Comparison of ENCODE assay signal across 17 cellular contexts in genomic region chr6:49666930-49667369, GRCh38. TPM values are rescaled to one million over a fixed set of nuclear protein-coding genes. Genes with fewer than 3 reads are reported as not detected.
DNase-seq lines count a peak whose midpoint lies in the region; ATAC-seq, FAIRE-seq and TF ChIP-seq lines count a peak whose summit lies in the region.
"Had no signal": no experiment of that assay in that cellular context is flagged by ENCODE, and none has a peak within 500 bp of the region (broad histone marks: within the 10 kb centered on the region; RNA-seq: fewer than 3 reads in every experiment).

No MANE protein-coding gene starts in this region.

- peak overlapping the region; percentile 39; the same call in 1 of the 2 replicates for H2BK12ac ChIP-seq in H1 (ENCODE audit: low read depth, low read length)

- H3K27me3 ChIP-seq in BLaER1 treated with 17β-estradiol and CSF1 and Interleukin-3, amounts not matched to agents 10 nM and 100 nM, result no peaks in the 10 kb centered on the region
- no peaks in the 10 kb centered on the region for H3K27me3 ChIP-seq in H1 (replicated peaks in 1 of 4; ENCODE audit: control insufficient read depth in 3 of 4, extremely low read depth in 1 of 4, insufficient read depth in 3 of 4, low read length in 3 of 4)

- no peak overlapping the region for H2AK5ac ChIP-seq in H1 (ENCODE audit: low read depth, low read length)

- TF ChIP-seq RAD21 in H1 (IDR thresholded peaks at IDR 0.05 in 1 of 2, conservative IDR thresholded peaks at IDR 0.05 in 1 of 2; ENCODE audit: low read depth in 2 of 2, low read length in 2 of 2), result no peak

- no peaks in the 10 kb centered on the region for H3K79me2 ChIP-seq in H1 (ENCODE audit: control insufficient read depth in 1 of 2, insufficient read depth in 2 of 2, low read length in 2 of 2)

- H3K36me3 Mint-ChIP-seq in stimulated activated memory B cell treated with anti-CD40 and anti-IgM and Interleukin-4, amounts not matched to agents 10 μg/mL and 1 μg/mL and 100 μg/mL, for 72 hours, result no peaks in the 10 kb centered on the region
- H3K36me3 Mint-ChIP-seq: CD14-positive monocyte had no signal

- no peak overlapping the region for H3K27ac ChIP-seq in BLaER1 treated with 17β-estradiol and CSF1 and Interleukin-3, amounts not matched to agents 10 nM and 100 nM
- peak overlapping the region; percentile 27; the same call in 1 of the 2 replicates for H3K27ac ChIP-seq in SK-N-MC
- H3K27ac ChIP-seq in H1 (ENCODE audit: low read depth, low read length), result no peak overlapping the region

- no peak for TF ChIP-seq EP300 in H1 (IDR thresholded peaks at IDR 0.05; ENCODE audit: borderline replicate concordance in 1 of 2, low read depth in 2 of 2, low read length in 2 of 2)

- no peak overlapping the region for H3K14ac ChIP-seq in H1 (ENCODE audit: insufficient read length)

- no peaks in the 10 kb centered on the region for H3K79me1 ChIP-seq in H1 (ENCODE audit: low read depth, low read length)

- H4K5ac ChIP-seq in H1 (ENCODE audit: insufficient read length, low read depth, low read length), result peak overlapping the region; percentile 23

- no peak overlapping the region for H2BK120ac ChIP-seq in H1 (replicated peaks; ENCODE audit: low read depth, low read length)

- H4K20me1 ChIP-seq in BLaER1 treated with 17β-estradiol and CSF1 and Interleukin-3, amounts not matched to agents 10 nM and 100 nM, result no peaks in the 10 kb centered on the region
- H4K20me1 ChIP-seq in H1 (replicated peaks in 1 of 2; ENCODE audit: control insufficient read depth in 1 of 2, insufficient read depth in 2 of 2, low read length in 2 of 2), result no peaks in the 10 kb centered on the region

- no peak overlapping the region for H2AFZ ChIP-seq in H1 (ENCODE audit: low read length)

- H2BK5ac ChIP-seq in H1 (ENCODE audit: low read depth, low read length), result 0 out of 2 replicates have a peak overlapping the region, but pooled peaks have one; percentile 48

- peaks cover 19% of the 10 kb centered on the region for H3K9me3 Mint-ChIP-seq in stimulated activated memory B cell treated with anti-CD40 and anti-IgM and Interleukin-4, amounts not matched to agents 10 μg/mL and 1 μg/mL and 100 μg/mL, for 72 hours

- no peak overlapping the region for H3K9ac ChIP-seq in BLaER1 treated with 17β-estradiol and CSF1 and Interleukin-3, amounts not matched to agents 10 nM and 100 nM
- H3K9ac ChIP-seq in SK-N-MC (ENCODE audit: insufficient read length) (no peak overlapping the region), H1 (replicated peaks in 1 of 4; ENCODE audit: extremely low read depth in 1 of 4, low read depth in 3 of 4, low read length in 3 of 4) (no peak overlapping the region)

- 87% methylated on average over 1 of the region's 1 CpG; no CpG with 5 or more reads in 1 of the 2 experiments for WGBS in H1 (ENCODE audit: extremely low coverage in 1 of 2, insufficient coverage in 1 of 2, insufficient read length in 1 of 2, insufficient replicate concordance in 2 of 2, low coverage in 1 of 2, low lambda C conversion rate in 2 of 2, missing lambda C conversion rate in 1 of 2), 2 experiments

- no peak overlapping the region for H3K4me3 Mint-ChIP-seq in stimulated activated memory B cell treated with anti-CD40 and anti-IgM and Interleukin-4, amounts not matched to agents 10 μg/mL and 1 μg/mL and 100 μg/mL, for 72 hours
- H3K4me3 Mint-ChIP-seq: HFFc6 had no signal

- no peak for TF ChIP-seq POLR2A in H1 (IDR thresholded peaks at IDR 0.05; ENCODE audit: control extremely low read depth in 1 of 2, low read depth in 2 of 2, low read length in 2 of 2)

- H3K18ac ChIP-seq in H1 (ENCODE audit: extremely low read depth, low read length), result no peak overlapping the region; the same call in 1 of the 2 replicates

- no peaks in the 10 kb centered on the region for H3K27me3 Mint-ChIP-seq in stimulated activated memory B cell treated with anti-CD40 and anti-IgM and Interleukin-4, amounts not matched to agents 10 μg/mL and 1 μg/mL and 100 μg/mL, for 72 hours

- no peak overlapping the region for H4K91ac ChIP-seq in H1 (replicated peaks; ENCODE audit: insufficient read length, low read length)

- DNase-seq in NAMALWA (ENCODE audit: low spot score), result peak; percentile 13
- no peak for DNase-seq in SK-N-MC (ENCODE audit: low read depth, low spot score)
- DNase-seq in H1 (ENCODE audit: low read depth in 1 of 2, low spot score in 2 of 2), result no peak
- no peak for DNase-seq in NCI-H1930 (lab: John Stamatoyannopoulos, UW)
- DNase-seq in activated CD4-positive, CD25-positive, alpha-beta regulatory T cell treated with anti-CD3 and anti-CD28 coated beads, Interleukin-2, amount 50 U/mL, for 72 hours, result no peak
- DNase-seq: DMS53, HFFc6, NCI-H1092 treated with DMSO at 0.1 percent for 48 hours, NCI-H1694 treated with DMSO at 0.1 percent for 48 hours, NCI-H82 had no signal

- H2BK20ac ChIP-seq in H1 (ENCODE audit: low read length), result 0 out of 2 replicates have a peak overlapping the region, but pooled peaks have one; percentile 90

- H2BK15ac ChIP-seq in H1 (ENCODE audit: low read length), result no peak overlapping the region

- H3K23ac ChIP-seq in H1 (ENCODE audit: insufficient read length), result no peak overlapping the region

- POLR2A ChIA-PET in H1 (lab: Charles Lee; ENCODE audit: partially characterized antibody), result no interaction called here

- H3K56ac ChIP-seq in H1 (replicated peaks; ENCODE audit: insufficient read length, low read depth, low read length), result no peak overlapping the region

- no peak for TF ChIP-seq CTCF in H1 (IDR thresholded peaks at IDR 0.05; ENCODE audit: control extremely low read depth in 1 of 3, insufficient read depth in 1 of 3, low read depth in 1 of 3, low read length in 3 of 3)

- H3K4me1 ChIP-seq in BLaER1 treated with 17β-estradiol and CSF1 and Interleukin-3, amounts not matched to agents 10 nM and 100 nM, result peaks cover 0 to 11% (median 2%) of the 10 kb centered on the region in 10 experiments; a peak in 9 of 20 replicates
- H3K4me1 ChIP-seq in H1 (replicated peaks in 1 of 4; ENCODE audit: control insufficient read depth in 3 of 4, insufficient read depth in 4 of 4, low read length in 3 of 4), result peaks cover 0 to 9% (median 3%) of the 10 kb centered on the region in 4 experiments; a peak in 2 of 7 replicates

- peaks cover 0 to 4% (median 3%) of the 10 kb centered on the region in 11 experiments; a peak in 8 of 22 replicates for H3K9me3 ChIP-seq in BLaER1 treated with 17β-estradiol and CSF1 and Interleukin-3, amounts not matched to agents 10 nM and 100 nM (replicated peaks in 1 of 11)
- H3K9me3 ChIP-seq in SK-N-MC (ENCODE audit: low read depth, low read length) (no peaks in the 10 kb centered on the region), H1 (ENCODE audit: insufficient read depth in 2 of 2, low read depth in 1 of 2, low read length in 1 of 2) (no peaks in the 10 kb centered on the region)

- H3K23me2 ChIP-seq in H1 (ENCODE audit: low read depth, low read length), result peaks cover 3% of the 10 kb centered on the region; the same call in 1 of the 2 replicates

- no peaks in the 10 kb centered on the region for H3K36me3 ChIP-seq in BLaER1 treated with 17β-estradiol and CSF1 and Interleukin-3, amounts not matched to agents 10 nM and 100 nM
- H3K36me3 ChIP-seq in SK-N-MC (ENCODE audit: insufficient read depth, low read length), result no peaks in the 10 kb centered on the region
- H3K36me3 ChIP-seq in H1 (ENCODE audit: control insufficient read depth in 2 of 4, insufficient read depth in 4 of 4, low read length in 3 of 4), result no peaks in the 10 kb centered on the region

- H4K8ac ChIP-seq in H1 (ENCODE audit: extremely low read depth, insufficient read depth, low read length), result no peak overlapping the region

- no peak for FAIRE-seq in H1 (lab: Jason Lieb, UNC)

- no peak overlapping the region for H3K27ac Mint-ChIP-seq in stimulated activated memory B cell treated with anti-CD40 and anti-IgM and Interleukin-4, amounts not matched to agents 10 μg/mL and 1 μg/mL and 100 μg/mL, for 72 hours
- H3K27ac Mint-ChIP-seq: CD14-positive monocyte, HFFc6 had no signal

- no peak overlapping the region for H3K4ac ChIP-seq in H1 (replicated peaks; ENCODE audit: insufficient read length, low read depth, low read length)

- H3K4me3 ChIP-seq in BLaER1 treated with 17β-estradiol and CSF1 and Interleukin-3, amounts not matched to agents 10 nM and 100 nM, result no peak overlapping the region
- H3K4me3 ChIP-seq in SK-N-MC (no peak overlapping the region), H1 (ENCODE audit: extremely low read depth in 1 of 4, insufficient read depth in 2 of 4, low read depth in 3 of 4, low read length in 4 of 4) (no peak overlapping the region)

- H3K4me1 Mint-ChIP-seq in stimulated activated memory B cell treated with anti-CD40 and anti-IgM and Interleukin-4, amounts not matched to agents 10 μg/mL and 1 μg/mL and 100 μg/mL, for 72 hours, result no peaks in the 10 kb centered on the region

- no peak for ATAC-seq in stimulated activated memory B cell treated with anti-CD40 and anti-IgM and Interleukin-4, amounts not matched to agents 10 μg/mL and 1 μg/mL and 100 μg/mL, for 72 hours
- no peak for ATAC-seq in GM19328 (IDR thresholded peaks at IDR 0.05; ENCODE audit: unreplicated experiment)

- peak overlapping the region in 6 of 11 experiments; percentile 0 to 37 (median 17); a peak in 6 of 22 replicates for H3K4me2 ChIP-seq in BLaER1 treated with 17β-estradiol and CSF1 and Interleukin-3, amounts not matched to agents 10 nM and 100 nM
- H3K4me2 ChIP-seq in H1 (ENCODE audit: insufficient read depth in 1 of 2, low read depth in 2 of 2, low read length in 2 of 2), result no peak overlapping the region

- CTCF ChIA-PET in H1 (lab: Charles Lee; ENCODE audit: partially characterized antibody), result no interaction called here

RNA-seq across cellular contexts. Expression of gene RHAG, which starts 30.3 kb away (rescaled TPM):
- not detected in 2 replicates for total RNA-seq in H1 (2021; fragmentation: NEBNext Ultra II Directional; extraction: Animal tissue kit (Norgen Biotek cat#: 25700))
- not detected in 2 replicates for polyA plus RNA-seq in H1 (2011; rRNA removed)
- polyA plus RNA-seq in H1 (2011; cell fraction: cytosol; rRNA removed), result not detected
- not detected for polyA plus RNA-seq in H1 (2011; cell fraction: nucleus; rRNA removed)
- polyA plus RNA-seq in H1 (2012, experiment 1 of 2), result not detected in 4 replicates
- polyA plus RNA-seq in H1 (2012, experiment 2 of 2), result not detected
- not detected for polyA plus RNA-seq in H1 (2013, experiment 1 of 2)
- not detected for polyA plus RNA-seq in H1 (2013, experiment 2 of 2)
- polyA minus RNA-seq in H1 (2011; rRNA and poly(A)+ RNA removed), result 0.17 and 0.25 TPM in 2 replicates
- polyA minus RNA-seq in H1 (2011; cell fraction: cytosol; rRNA and poly(A)+ RNA removed), result not detected
- polyA minus RNA-seq in H1 (2011; cell fraction: nucleus; rRNA and poly(A)+ RNA removed), result not detected
- total RNA-seq: A172, HFFc6, NCI-H460 had no signal
- polyA plus RNA-seq: CD14-positive monocyte had no signal

RNA-seq across cellular contexts. Expression of gene CRISP2, which starts 46.4 kb away (rescaled TPM):
- not detected in 2 replicates for total RNA-seq in H1 (2021; fragmentation: NEBNext Ultra II Directional; extraction: Animal tissue kit (Norgen Biotek cat#: 25700))
- polyA plus RNA-seq in H1 (2011; rRNA removed), result 0.06 and 0.13 TPM in 2 replicates
- 0.09 TPM for polyA plus RNA-seq in H1 (2011; cell fraction: cytosol; rRNA removed)
- not detected for polyA plus RNA-seq in H1 (2011; cell fraction: nucleus; rRNA removed)
- 0.17 TPM in 1 of 4 replicates, not detected in the others for polyA plus RNA-seq in H1 (2012, experiment 1 of 2)
- 0.21 TPM for polyA plus RNA-seq in H1 (2012, experiment 2 of 2)
- not detected for polyA plus RNA-seq in H1 (2013, experiment 1 of 2)
- polyA plus RNA-seq in H1 (2013, experiment 2 of 2), result not detected
- not detected in 2 replicates for polyA minus RNA-seq in H1 (2011; rRNA and poly(A)+ RNA removed)
- polyA minus RNA-seq in H1 (2011; cell fraction: cytosol; rRNA and poly(A)+ RNA removed), result not detected
- not detected for polyA minus RNA-seq in H1 (2011; cell fraction: nucleus; rRNA and poly(A)+ RNA removed)
- total RNA-seq: A172, HFFc6, HT1080 had no signal
- polyA plus RNA-seq: CD14-positive monocyte had no signal

Comparison
In these comparisons a context has a peak if more than half of its experiments do, and no peak if none do; other contexts are left out.
1. H3K4me2 ChIP-seq: peak in BLaER1 treated with 17β-estradiol and CSF1 and Interleukin-3, amounts not matched to agents 10 nM and 100 nM (6 of 11); none in H1 (0 of 2).